In the genomic region with DNA sequence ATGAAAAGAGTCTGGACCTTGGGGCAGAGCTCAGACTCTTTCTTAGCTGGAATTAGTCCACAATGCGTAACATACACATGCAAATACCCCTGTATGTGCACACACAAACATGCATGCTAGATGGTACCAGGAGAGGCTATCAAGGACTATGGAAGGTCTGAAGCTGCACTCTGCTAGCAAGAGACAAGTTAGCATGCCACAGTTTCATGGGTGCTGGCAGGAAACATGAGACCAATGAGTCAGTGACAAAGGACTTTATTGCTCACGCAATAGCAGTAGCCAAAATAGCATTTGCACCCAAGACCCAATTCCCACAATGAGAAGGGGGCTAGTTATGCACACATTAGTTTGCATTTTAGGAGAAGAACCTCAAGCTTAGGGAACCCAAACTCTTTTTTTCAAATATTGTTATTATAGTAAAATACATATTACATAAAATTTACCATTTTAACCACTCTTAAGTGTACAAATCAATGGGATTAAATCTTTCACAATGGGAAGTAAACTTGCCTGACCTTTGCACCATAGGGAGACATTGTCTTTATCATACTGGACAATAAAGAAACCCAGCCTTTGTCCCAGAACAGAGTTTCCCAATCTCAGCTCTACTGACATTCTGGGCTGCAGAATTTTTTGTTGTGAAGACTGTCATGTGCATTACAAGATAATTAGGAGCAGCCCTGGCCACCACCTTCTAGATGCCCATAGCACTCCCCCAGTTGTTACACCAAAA, we compare ENCODE assay signal across 24 cellular contexts.
"Had no signal": no experiment of that assay in that cellular context is flagged by ENCODE, and none has a peak within 500 bp of the region (broad histone marks: within the 10 kb centered on the region; RNA-seq: fewer than 3 reads in every experiment).

No MANE protein-coding gene starts in this region.

- DNase-seq: activated CD4-positive, CD25-positive, alpha-beta regulatory T cell treated with anti-CD3 and anti-CD28 coated beads, Interleukin-2, amount 50 U/mL, for 72 hours; activated CD8-positive, alpha-beta memory T cell treated with anti-CD3 and anti-CD28 coated beads, Interleukin-2, amount 50 U/mL, for 48 hours; activated naive CD4-positive, alpha-beta T cell treated with anti-CD3 and anti-CD28 coated beads for 36 hours; activated naive CD8-positive, alpha-beta T cell treated with anti-CD3 and anti-CD28 coated beads, Interleukin-2, amount 10 ng/mL, durations not matched to agents 7 days and 5 days; activated T-cell treated with anti-CD3 and anti-CD28 coated beads, Interleukin-2, amount 50 U/mL, for 4 hours; amniotic stem cell; colonic mucosa; dorsolateral prefrontal cortex; effector memory CD8-positive, alpha-beta T cell; head of caudate nucleus; islet precursor cell; naive thymus-derived CD4-positive, alpha-beta T cell; stimulated activated CD4-positive, alpha-beta T cell treated with anti-CD3 and anti-CD28 coated beads, Interleukin-12 subunit alpha, Interleukin-12 subunit beta, amount 100 ng/mL, for 4 hours; substantia nigra; thyroid gland; WERI-Rb-1 had no signal

- H3K4me1 ChIP-seq: gastroesophageal sphincter, prostate gland, right atrium auricular region, thyroid gland had no signal

- FAIRE-seq: bronchial epithelial cell, endothelial cell of umbilical vein had no signal

- H3K36me3 ChIP-seq: colonic mucosa, gastroesophageal sphincter, prostate gland, right atrium auricular region, thyroid gland, WERI-Rb-1 had no signal

- ATAC-seq: activated T-cell treated with anti-CD3 and anti-CD28 coated beads, Interleukin-2, amount 50 U/mL, for 4 hours; effector memory CD8-positive, alpha-beta T cell; esophagus mucosa; gastroesophageal sphincter; left lobe of liver; naive thymus-derived CD4-positive, alpha-beta T cell had no signal

- H3K27me3 ChIP-seq: colonic mucosa, gastroesophageal sphincter, right atrium auricular region, thyroid gland had no signal

- H3K4me3 ChIP-seq: colonic mucosa, dorsolateral prefrontal cortex, gastroesophageal sphincter, lung, prostate gland, right atrium auricular region, thyroid gland had no signal

- H3K9me3 ChIP-seq: colonic mucosa, prostate gland, thyroid gland had no signal

- H3K27ac ChIP-seq: colonic mucosa, dorsolateral prefrontal cortex, gastroesophageal sphincter, prostate gland, right atrium auricular region, thyroid gland, WERI-Rb-1 had no signal
